ENCODE assay signal across 1 cellular context in the genomic region with DNA sequence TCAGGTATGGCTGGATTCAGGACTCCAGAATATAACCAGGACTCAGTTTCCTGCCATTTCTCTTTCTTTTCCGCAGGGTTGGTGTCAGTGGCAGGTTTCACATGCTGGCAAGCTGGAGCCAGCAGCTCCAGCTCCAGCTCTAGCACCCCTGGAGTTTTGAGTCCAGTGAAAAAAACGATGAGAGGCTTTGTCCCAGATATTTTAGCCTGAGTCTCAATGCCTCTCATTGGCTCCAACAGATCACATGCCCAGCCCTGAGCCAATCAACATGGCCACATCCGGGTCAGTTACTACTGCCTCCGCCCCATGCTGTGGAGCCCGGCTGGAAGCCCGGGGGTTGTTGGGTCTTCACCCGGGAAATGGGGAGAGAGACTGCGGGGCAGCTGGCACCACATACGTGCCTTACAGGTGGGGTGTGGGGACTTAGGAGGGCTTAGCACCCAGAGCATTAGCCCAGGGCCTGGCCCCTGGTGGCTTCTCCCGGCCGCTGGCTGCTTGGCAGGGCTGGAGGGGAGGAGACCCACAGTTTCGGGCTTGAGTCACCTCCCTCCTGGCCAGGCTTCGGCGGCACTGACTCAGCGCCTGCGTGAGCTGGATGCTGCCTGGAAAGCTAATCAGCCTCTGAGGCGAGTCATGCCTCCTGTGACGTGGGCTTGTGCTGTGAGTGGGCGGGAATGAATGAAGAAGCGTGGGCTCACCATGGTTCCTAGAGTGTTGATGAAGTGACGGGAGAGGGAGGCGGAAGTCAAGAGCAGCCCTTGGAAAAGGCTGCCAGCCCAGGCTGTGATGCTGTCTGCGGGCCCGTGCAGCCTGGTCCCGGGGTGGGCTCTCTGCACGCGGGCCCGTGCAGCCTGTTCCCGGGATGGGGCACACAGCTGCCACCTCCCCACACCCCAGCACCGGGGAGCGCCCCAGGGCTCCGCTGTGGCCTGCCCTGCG.
TF ChIP-seq lines count a peak whose summit lies in the region.

No MANE protein-coding gene starts in this region.

TF ChIP-seq in HEK293, 187 proteins besides CTCF, POLR2A, EP300 and RAD21 (continued from another document):
- TF ChIP-seq ZNF514 (tag by site-specific recombination; IDR thresholded peaks at IDR 0.05) (no peak), ZNF404 (tag by site-specific recombination; IDR thresholded peaks at IDR 0.05) (no peak), ZNF76 (tag by site-specific recombination; IDR thresholded peaks at IDR 0.05; ENCODE audit: borderline replicate concordance, low read depth) (peak; percentile 74; the same call in 1 of the 2 replicates), BCL11A (tag by site-specific recombination; IDR thresholded peaks at IDR 0.05; ENCODE audit: low read depth) (peak; percentile 78; the same call in 1 of the 2 replicates), ZNF544 (tag by site-specific recombination; IDR thresholded peaks at IDR 0.05) (no peak), ZNF521 (tag by site-specific recombination; IDR thresholded peaks at IDR 0.05) (no peak), KLF7 (tag by site-specific recombination; IDR thresholded peaks at IDR 0.05; ENCODE audit: borderline replicate concordance) (no peak; the same call in 1 of the 2 replicates), ZNF121 (tag by site-specific recombination; IDR thresholded peaks at IDR 0.05) (peak; percentile 100), ZNF677 (tag by site-specific recombination; IDR thresholded peaks at IDR 0.05) (no peak), YY2 (tag by site-specific recombination; IDR thresholded peaks at IDR 0.05) (no peak), OVOL3 (tag by site-specific recombination; IDR thresholded peaks at IDR 0.05) (peak; percentile 45; the same call in 1 of the 2 replicates)
- TF ChIP-seq, protein P1, sequence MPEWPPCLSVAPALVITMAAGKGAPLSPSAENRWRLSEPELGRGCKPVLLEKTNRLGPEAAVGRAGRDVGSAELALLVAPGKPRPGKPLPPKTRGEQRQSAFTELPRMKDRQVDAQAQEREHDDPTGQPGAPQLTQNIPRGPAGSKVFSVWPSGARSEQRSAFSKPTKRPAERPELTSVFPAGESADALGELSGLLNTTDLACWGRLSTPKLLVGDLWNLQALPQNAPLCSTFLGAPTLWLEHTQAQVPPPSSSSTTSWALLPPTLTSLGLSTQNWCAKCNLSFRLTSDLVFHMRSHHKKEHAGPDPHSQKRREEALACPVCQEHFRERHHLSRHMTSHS (tag by site-specific recombination; IDR thresholded peaks at IDR 0.05): no peak
- TF ChIP-seq, protein P2, sequence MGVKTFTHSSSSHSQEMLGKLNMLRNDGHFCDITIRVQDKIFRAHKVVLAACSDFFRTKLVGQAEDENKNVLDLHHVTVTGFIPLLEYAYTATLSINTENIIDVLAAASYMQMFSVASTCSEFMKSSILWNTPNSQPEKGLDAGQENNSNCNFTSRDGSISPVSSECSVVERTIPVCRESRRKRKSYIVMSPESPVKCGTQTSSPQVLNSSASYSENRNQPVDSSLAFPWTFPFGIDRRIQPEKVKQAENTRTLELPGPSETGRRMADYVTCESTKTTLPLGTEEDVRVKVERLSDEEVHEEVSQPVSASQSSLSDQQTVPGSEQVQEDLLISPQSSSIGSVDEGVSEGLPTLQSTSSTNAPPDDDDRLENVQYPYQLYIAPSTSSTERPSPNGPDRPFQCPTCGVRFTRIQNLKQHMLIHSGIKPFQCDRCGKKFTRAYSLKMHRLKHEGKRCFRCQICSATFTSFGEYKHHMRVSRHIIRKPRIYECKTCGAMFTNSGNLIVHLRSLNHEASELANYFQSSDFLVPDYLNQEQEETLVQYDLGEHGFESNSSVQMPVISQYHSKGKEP (tag by site-specific recombination; IDR thresholded peaks at IDR 0.05): no peak
- TF ChIP-seq, protein P3, sequence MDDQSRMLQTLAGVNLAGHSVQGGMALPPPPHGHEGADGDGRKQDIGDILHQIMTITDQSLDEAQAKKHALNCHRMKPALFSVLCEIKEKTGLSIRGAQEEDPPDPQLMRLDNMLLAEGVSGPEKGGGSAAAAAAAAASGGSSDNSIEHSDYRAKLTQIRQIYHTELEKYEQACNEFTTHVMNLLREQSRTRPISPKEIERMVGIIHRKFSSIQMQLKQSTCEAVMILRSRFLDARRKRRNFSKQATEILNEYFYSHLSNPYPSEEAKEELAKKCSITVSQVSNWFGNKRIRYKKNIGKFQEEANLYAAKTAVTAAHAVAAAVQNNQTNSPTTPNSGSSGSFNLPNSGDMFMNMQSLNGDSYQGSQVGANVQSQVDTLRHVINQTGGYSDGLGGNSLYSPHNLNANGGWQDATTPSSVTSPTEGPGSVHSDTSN (CRISPR knock-in tag; IDR thresholded peaks at IDR 0.05): peak; percentile 17; the same call in 1 of the 2 replicates
- TF ChIP-seq, protein P4, sequence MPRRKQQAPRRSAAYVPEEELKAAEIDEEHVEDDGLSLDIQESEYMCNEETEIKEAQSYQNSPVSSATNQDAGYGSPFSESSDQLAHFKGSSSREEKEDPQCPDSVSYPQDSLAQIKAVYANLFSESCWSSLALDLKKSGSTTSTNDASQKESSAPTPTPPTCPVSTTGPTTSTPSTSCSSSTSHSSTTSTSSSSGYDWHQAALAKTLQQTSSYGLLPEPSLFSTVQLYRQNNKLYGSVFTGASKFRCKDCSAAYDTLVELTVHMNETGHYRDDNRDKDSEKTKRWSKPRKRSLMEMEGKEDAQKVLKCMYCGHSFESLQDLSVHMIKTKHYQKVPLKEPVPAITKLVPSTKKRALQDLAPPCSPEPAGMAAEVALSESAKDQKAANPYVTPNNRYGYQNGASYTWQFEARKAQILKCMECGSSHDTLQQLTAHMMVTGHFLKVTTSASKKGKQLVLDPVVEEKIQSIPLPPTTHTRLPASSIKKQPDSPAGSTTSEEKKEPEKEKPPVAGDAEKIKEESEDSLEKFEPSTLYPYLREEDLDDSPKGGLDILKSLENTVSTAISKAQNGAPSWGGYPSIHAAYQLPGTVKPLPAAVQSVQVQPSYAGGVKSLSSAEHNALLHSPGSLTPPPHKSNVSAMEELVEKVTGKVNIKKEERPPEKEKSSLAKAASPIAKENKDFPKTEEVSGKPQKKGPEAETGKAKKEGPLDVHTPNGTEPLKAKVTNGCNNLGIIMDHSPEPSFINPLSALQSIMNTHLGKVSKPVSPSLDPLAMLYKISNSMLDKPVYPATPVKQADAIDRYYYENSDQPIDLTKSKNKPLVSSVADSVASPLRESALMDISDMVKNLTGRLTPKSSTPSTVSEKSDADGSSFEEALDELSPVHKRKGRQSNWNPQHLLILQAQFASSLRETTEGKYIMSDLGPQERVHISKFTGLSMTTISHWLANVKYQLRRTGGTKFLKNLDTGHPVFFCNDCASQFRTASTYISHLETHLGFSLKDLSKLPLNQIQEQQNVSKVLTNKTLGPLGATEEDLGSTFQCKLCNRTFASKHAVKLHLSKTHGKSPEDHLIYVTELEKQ (tag by site-specific recombination; IDR thresholded peaks at IDR 0.05; ENCODE audit: borderline replicate concordance): no peak
- TF ChIP-seq, protein P5, sequence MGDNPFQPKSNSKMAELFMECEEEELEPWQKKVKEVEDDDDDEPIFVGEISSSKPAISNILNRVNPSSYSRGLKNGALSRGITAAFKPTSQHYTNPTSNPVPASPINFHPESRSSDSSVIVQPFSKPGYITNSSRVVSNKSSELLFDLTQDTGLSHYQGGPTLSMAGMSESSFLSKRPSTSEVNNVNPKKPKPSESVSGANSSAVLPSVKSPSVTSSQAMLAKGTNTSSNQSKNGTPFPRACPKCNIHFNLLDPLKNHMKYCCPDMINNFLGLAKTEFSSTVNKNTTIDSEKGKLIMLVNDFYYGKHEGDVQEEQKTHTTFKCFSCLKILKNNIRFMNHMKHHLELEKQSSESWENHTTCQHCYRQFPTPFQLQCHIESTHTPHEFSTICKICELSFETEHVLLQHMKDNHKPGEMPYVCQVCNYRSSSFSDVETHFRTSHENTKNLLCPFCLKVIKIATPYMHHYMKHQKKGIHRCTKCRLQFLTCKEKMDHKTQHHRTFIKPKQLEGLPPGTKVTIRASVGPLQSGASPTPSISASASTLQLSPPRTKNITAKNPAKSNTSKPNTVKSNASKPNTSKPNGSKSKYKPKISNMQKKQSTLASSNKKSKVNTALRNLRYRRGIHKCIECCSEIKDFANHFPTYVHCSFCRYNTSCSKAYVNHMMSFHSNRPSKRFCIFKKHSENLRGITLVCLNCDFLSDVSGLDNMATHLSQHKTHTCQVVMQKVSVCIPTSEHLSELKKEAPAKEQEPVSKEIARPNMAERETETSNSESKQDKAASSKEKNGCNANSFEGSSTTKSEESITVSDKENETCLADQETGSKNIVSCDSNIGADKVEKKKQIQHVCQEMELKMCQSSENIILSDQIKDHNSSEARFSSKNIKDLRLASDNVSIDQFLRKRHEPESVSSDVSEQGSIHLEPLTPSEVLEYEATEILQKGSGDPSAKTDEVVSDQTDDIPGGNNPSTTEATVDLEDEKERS (tag by site-specific recombination; IDR thresholded peaks at IDR 0.05): no peak
- TF ChIP-seq, protein P6, sequence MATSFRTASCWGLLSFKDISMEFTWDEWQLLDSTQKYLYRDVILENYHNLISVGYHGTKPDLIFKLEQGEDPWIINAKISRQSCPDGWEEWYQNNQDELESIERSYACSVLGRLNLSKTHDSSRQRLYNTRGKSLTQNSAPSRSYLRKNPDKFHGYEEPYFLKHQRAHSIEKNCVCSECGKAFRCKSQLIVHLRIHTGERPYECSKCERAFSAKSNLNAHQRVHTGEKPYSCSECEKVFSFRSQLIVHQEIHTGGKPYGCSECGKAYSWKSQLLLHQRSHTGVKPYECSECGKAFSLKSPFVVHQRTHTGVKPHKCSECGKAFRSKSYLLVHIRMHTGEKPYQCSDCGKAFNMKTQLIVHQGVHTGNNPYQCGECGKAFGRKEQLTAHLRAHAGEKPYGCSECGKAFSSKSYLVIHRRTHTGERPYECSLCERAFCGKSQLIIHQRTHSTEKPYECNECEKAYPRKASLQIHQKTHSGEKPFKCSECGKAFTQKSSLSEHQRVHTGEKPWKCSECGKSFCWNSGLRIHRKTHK (tag by site-specific recombination; IDR thresholded peaks at IDR 0.05): no peak
